In genomic region chr18:29383311-29384273, GRCh38 we compare ENCODE assay signal across 11 cellular contexts.
DNase-seq lines count a peak whose midpoint lies in the region; ATAC-seq, FAIRE-seq and TF ChIP-seq lines count a peak whose summit lies in the region.
"Had no signal": no experiment of that assay in that cellular context is flagged by ENCODE, and none has a peak within 500 bp of the region (broad histone marks: within the 10 kb centered on the region; RNA-seq: fewer than 3 reads in every experiment).

No MANE protein-coding gene starts in this region.

- H3K27me3 ChIP-seq in astrocyte (ENCODE audit: insufficient read depth, low read length): no peaks in the 10 kb centered on the region

- no peaks in the 10 kb centered on the region for H3K4me1 ChIP-seq in astrocyte (ENCODE audit: insufficient read depth, low read length)

- no peaks in the 10 kb centered on the region for H3K9me3 Mint-ChIP-seq in astrocyte (ENCODE audit: unreplicated experiment)
- peaks cover 15% of the 10 kb centered on the region for H3K9me3 Mint-ChIP-seq in activated T-helper 1 cell treated with anti-CD3 and anti-CD28 coated beads, Interleukin-12 subunit alpha, Interleukin-12 subunit beta, Interleukin-2, Interleukin-4 antibody, amounts not matched to agents 30 ng/mL and 10 ng/mL and 1 ng/mL, durations not matched to agents 14 hours and 24 hours and 36 hours

- no peak overlapping the region for H3K4me3 ChIP-seq in astrocyte (ENCODE audit: insufficient read depth, low read depth, low read length)

- no peak overlapping the region for H3K4me3 Mint-ChIP-seq in astrocyte (ENCODE audit: unreplicated experiment)
- no peak overlapping the region for H3K4me3 Mint-ChIP-seq in activated T-helper 1 cell treated with anti-CD3 and anti-CD28 coated beads, Interleukin-12 subunit alpha, Interleukin-12 subunit beta, Interleukin-2, Interleukin-4 antibody, amounts not matched to agents 30 ng/mL and 10 ng/mL and 1 ng/mL, durations not matched to agents 14 hours and 24 hours and 36 hours

- H4K20me1 ChIP-seq in astrocyte (ENCODE audit: insufficient read depth, low read length): no peaks in the 10 kb centered on the region

- H3K9me3 ChIP-seq in astrocyte (ENCODE audit: insufficient read depth, low read depth, low read length): no peaks in the 10 kb centered on the region

- H3K4me2 ChIP-seq in astrocyte (ENCODE audit: low read length): no peak overlapping the region

- no peaks in the 10 kb centered on the region for H3K79me2 ChIP-seq in astrocyte (ENCODE audit: insufficient read depth, low read length)

- no peaks in the 10 kb centered on the region for H3K36me3 ChIP-seq in astrocyte (ENCODE audit: insufficient read depth, low read length)

- CTCF ChIA-PET in HEK293T (lab: Yijun Ruan, JAX): no interaction called here

- no peaks in the 10 kb centered on the region for H3K36me3 Mint-ChIP-seq in astrocyte (ENCODE audit: low read depth, unreplicated experiment)
- no peaks in the 10 kb centered on the region for H3K36me3 Mint-ChIP-seq in activated T-helper 1 cell treated with anti-CD3 and anti-CD28 coated beads, Interleukin-12 subunit alpha, Interleukin-12 subunit beta, Interleukin-2, Interleukin-4 antibody, amounts not matched to agents 30 ng/mL and 10 ng/mL and 1 ng/mL, durations not matched to agents 14 hours and 24 hours and 36 hours (ENCODE audit: low read depth)

- DNase-seq in EL: peak; percentile 15
- peak; percentile 65 for DNase-seq in astrocyte (ENCODE audit: low read depth)
- DNase-seq in HEK293T (ENCODE audit: extremely low spot score): no peak
- DNase-seq in activated T-helper 1 cell treated with anti-CD3 and anti-CD28 coated beads, Interleukin-12 subunit alpha, Interleukin-12 subunit beta, Interleukin-2, Interleukin-4 antibody, amounts not matched to agents 30 ng/mL and 10 ng/mL and 1 ng/mL, durations not matched to agents 14 hours and 24 hours and 36 hours (ENCODE audit: low spot score): no peak
- no peak for DNase-seq in NCI-H446 (lab: John Stamatoyannopoulos, UW)
- DNase-seq: activated CD8-positive, alpha-beta memory T cell treated with anti-CD3 and anti-CD28 coated beads, Interleukin-2, amount 50 U/mL, for 48 hours; amygdala; DMS79 treated with DMSO at 0.1 percent for 48 hours had no signal

- H3K4me1 Mint-ChIP-seq in astrocyte (ENCODE audit: low read depth, unreplicated experiment): peaks cover 3% of the 10 kb centered on the region
- H3K4me1 Mint-ChIP-seq in activated T-helper 1 cell treated with anti-CD3 and anti-CD28 coated beads, Interleukin-12 subunit alpha, Interleukin-12 subunit beta, Interleukin-2, Interleukin-4 antibody, amounts not matched to agents 30 ng/mL and 10 ng/mL and 1 ng/mL, durations not matched to agents 14 hours and 24 hours and 36 hours (ENCODE audit: low read depth): no peaks in the 10 kb centered on the region

- no peak overlapping the region for H3K27ac Mint-ChIP-seq in astrocyte (ENCODE audit: unreplicated experiment)
- no peak overlapping the region for H3K27ac Mint-ChIP-seq in activated T-helper 1 cell treated with anti-CD3 and anti-CD28 coated beads, Interleukin-12 subunit alpha, Interleukin-12 subunit beta, Interleukin-2, Interleukin-4 antibody, amounts not matched to agents 30 ng/mL and 10 ng/mL and 1 ng/mL, durations not matched to agents 14 hours and 24 hours and 36 hours

- no peak for TF ChIP-seq CTCF in astrocyte (IDR thresholded peaks at IDR 0.05; ENCODE audit: insufficient read depth, low read depth, low read length)

- no peaks in the 10 kb centered on the region for H3K27me3 Mint-ChIP-seq in astrocyte (ENCODE audit: low read depth, unreplicated experiment)
- no peaks in the 10 kb centered on the region for H3K27me3 Mint-ChIP-seq in activated T-helper 1 cell treated with anti-CD3 and anti-CD28 coated beads, Interleukin-12 subunit alpha, Interleukin-12 subunit beta, Interleukin-2, Interleukin-4 antibody, amounts not matched to agents 30 ng/mL and 10 ng/mL and 1 ng/mL, durations not matched to agents 14 hours and 24 hours and 36 hours (ENCODE audit: insufficient read depth)

- POLR2A ChIA-PET in HEK293T (lab: Yijun Ruan, JAX): no interaction called here

- H3K27ac ChIP-seq in astrocyte (ENCODE audit: low read depth, low read length): no peak overlapping the region

- ATAC-seq in GM21390 (IDR thresholded peaks at IDR 0.05; ENCODE audit: unreplicated experiment) (peak; percentile 79), HG03378 (IDR thresholded peaks at IDR 0.05; ENCODE audit: unreplicated experiment) (peak; percentile 74), GM19463 (IDR thresholded peaks at IDR 0.05; ENCODE audit: unreplicated experiment) (no peak)

- intact Hi-C loops in activated T-helper 1 cell treated with anti-CD3 and anti-CD28 coated beads, Interleukin-12 subunit alpha, Interleukin-12 subunit beta, Interleukin-2, Interleukin-4 antibody, amounts not matched to agents 30 ng/mL and 10 ng/mL and 1 ng/mL, durations not matched to agents 14 hours and 24 hours and 36 hours (cut with micrococcal nuclease): no loop called here

- no peak for FAIRE-seq in astrocyte (lab: Jason Lieb, UNC)

- H2AFZ ChIP-seq in astrocyte (ENCODE audit: low read depth, low read length): no peak overlapping the region

- no peak overlapping the region for H3K9ac ChIP-seq in astrocyte (ENCODE audit: low read length)

TF ChIP-seq in HEK293T, 16 proteins besides CTCF, POLR2A, EP300 and RAD21:
- TF ChIP-seq LEF1 (IDR thresholded peaks at IDR 0.05; ENCODE audit: borderline replicate concordance) (no peak), ELF4 (IDR thresholded peaks at IDR 0.05) (no peak), FOXM1 (IDR thresholded peaks at IDR 0.05; ENCODE audit: borderline replicate concordance) (no peak), SUZ12 (IDR thresholded peaks at IDR 0.05) (no peak), ZNF384 (IDR thresholded peaks at IDR 0.05) (no peak), SP1 (IDR thresholded peaks at IDR 0.05) (no peak), TARDBP (IDR thresholded peaks at IDR 0.05) (no peak), CTBP1 (IDR thresholded peaks at IDR 0.05; ENCODE audit: borderline replicate concordance) (no peak)

Comparison
In these comparisons a context has a peak if more than half of its experiments do, and no peak if none do; other contexts are left out.
1. DNase-seq: peak in EL (single experiment) and astrocyte (single experiment); none in HEK293T (single experiment), activated T-helper 1 cell treated with anti-CD3 and anti-CD28 coated beads, Interleukin-12 subunit alpha, Interleukin-12 subunit beta, Interleukin-2, Interleukin-4 antibody, amounts not matched to agents 30 ng/mL and 10 ng/mL and 1 ng/mL, durations not matched to agents 14 hours and 24 hours and 36 hours (single experiment) and NCI-H446 (0 of 2).